21 cellular contexts compared by ENCODE assay signal in the genomic region with DNA sequence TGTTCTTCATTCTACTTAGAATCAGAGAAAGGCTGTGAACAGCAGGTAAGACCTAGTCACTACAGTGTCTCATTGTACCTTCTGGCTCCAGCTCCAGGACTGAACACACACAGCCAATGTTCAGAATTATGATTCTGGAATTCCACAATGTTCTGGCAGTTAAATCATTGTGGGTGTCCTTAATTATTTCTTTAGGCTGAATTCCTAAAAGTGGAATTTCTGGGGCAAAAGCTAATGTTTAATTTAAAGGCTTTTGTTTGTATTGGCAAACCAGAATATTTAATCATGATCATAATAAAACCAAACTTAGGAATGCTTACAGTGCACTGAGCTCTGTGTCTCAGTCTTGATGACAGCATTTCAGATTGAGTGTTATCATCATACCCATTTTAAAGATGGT.
A peak's percentile ranks its signal among the peaks of the same experiment; 100 is the strongest.
DNase-seq lines count a peak whose midpoint lies in the region; ATAC-seq, FAIRE-seq and TF ChIP-seq lines count a peak whose summit lies in the region.
"Had no signal": no experiment of that assay in that cellular context is flagged by ENCODE, and none has a peak within 500 bp of the region (broad histone marks: within the 10 kb centered on the region; RNA-seq: fewer than 3 reads in every experiment).

No MANE protein-coding gene starts in this region.

- CTCF ChIA-PET in Panc1 (lab: Charles Lee): no interaction called here

- H3K4me1 ChIP-seq in Panc1 (ENCODE audit: control insufficient read depth, insufficient read depth, low read length) (no peaks in the 10 kb centered on the region), fibroblast of lung (ENCODE audit: control insufficient read depth, extremely low read depth, insufficient read depth, low read length) (peaks cover 2% of the 10 kb centered on the region), smooth muscle cell (ENCODE audit: low read depth) (peaks cover 5% of the 10 kb centered on the region)

- H4K20me1 ChIP-seq in fibroblast of lung (ENCODE audit: control insufficient read depth, extremely low read depth, insufficient read depth, low read length) (no peaks in the 10 kb centered on the region), smooth muscle cell (ENCODE audit: low read depth) (no peaks in the 10 kb centered on the region)

- intact Hi-C loops in Panc1 (cut with micrococcal nuclease; ENCODE audit: unreplicated experiment): no loop called here

- ATAC-seq in Panc1 (no peak), GM19023 (IDR thresholded peaks at IDR 0.05; ENCODE audit: unreplicated experiment) (no peak)

- DNase-seq in EL (peak; percentile 30), Panc1 (ENCODE audit: low read depth, low spot score) (no peak), fibroblast of lung (ENCODE audit: low read depth in 2 of 2) (peak; percentile 50 to 67), smooth muscle cell (lab: John Stamatoyannopoulos, UW; ENCODE audit: unreplicated experiment) (no peak), NCI-H1417 treated with DMSO at 0.1 percent for 48 hours (lab: John Stamatoyannopoulos, UW) (no peak), GM12891 (ENCODE audit: insufficient read length, low spot score) (no peak)
- DNase-seq: ACHN, AML-193, DND-41, GF-D8, GOT3, KBM-7, MV-4-11, NCI-H187, NCI-H226, NCI-H524, NCI-H82, OCI-M1, SIG-M5 had no signal

- H3K4me3 ChIP-seq in Panc1 (ENCODE audit: low read depth in 2 of 2, low read length in 2 of 2) (no peak overlapping the region), fibroblast of lung (replicated peaks in 1 of 4; ENCODE audit: control extremely low read depth in 1 of 4, insufficient read depth in 1 of 4, low read depth in 3 of 4, low read length in 4 of 4) (no peak overlapping the region), smooth muscle cell (no peak overlapping the region)

- H3K9me3 ChIP-seq in Panc1 (ENCODE audit: control insufficient read depth, insufficient read depth, low read depth, low read length) (no peaks in the 10 kb centered on the region), fibroblast of lung (ENCODE audit: control insufficient read depth, insufficient read depth, low read depth, low read length) (no peaks in the 10 kb centered on the region), smooth muscle cell (replicated peaks; ENCODE audit: low read depth) (no peaks in the 10 kb centered on the region)

- H3K4me2 ChIP-seq in fibroblast of lung (ENCODE audit: extremely low read depth, insufficient read depth, low read length) (peak overlapping the region; percentile 15), smooth muscle cell (peak overlapping the region; percentile 10)

- peaks cover 6% of the 10 kb centered on the region for H3F3A ChIP-seq in smooth muscle cell (ENCODE audit: low read depth)

- no peak for TF ChIP-seq POLR2A in GM12891 (IDR thresholded peaks at IDR 0.05; ENCODE audit: low read depth, low read length)

- H3K27me3 ChIP-seq in Panc1 (ENCODE audit: control insufficient read depth, insufficient read depth, low read length): no peaks in the 10 kb centered on the region
- no peaks in the 10 kb centered on the region for H3K27me3 ChIP-seq in fibroblast of lung (ENCODE audit: control insufficient read depth, insufficient read depth, low read length)
- H3K27me3 ChIP-seq in smooth muscle cell (ENCODE audit: low read depth): no peaks in the 10 kb centered on the region

- H3K9ac ChIP-seq in fibroblast of lung (ENCODE audit: insufficient read depth, low read length) (no peak overlapping the region), smooth muscle cell (ENCODE audit: low read depth) (no peak overlapping the region)

- H3K79me2 ChIP-seq in fibroblast of lung (ENCODE audit: control insufficient read depth, insufficient read depth, low read length) (no peaks in the 10 kb centered on the region), smooth muscle cell (ENCODE audit: low read depth) (no peaks in the 10 kb centered on the region)

- no TSS peak for BruUV-seq in Panc1 (replicated peaks; lab: Mats Ljungman, UMichigan)

- 0 out of 2 replicates have a peak overlapping the region, but pooled peaks have one; percentile 7 for H3K27ac ChIP-seq in Panc1 (ENCODE audit: low read length)
- H3K27ac ChIP-seq in fibroblast of lung (ENCODE audit: insufficient read depth, low read length): no peak overlapping the region
- H3K27ac ChIP-seq in smooth muscle cell (ENCODE audit: low read depth): no peak overlapping the region
- H3K27ac ChIP-seq: RWPE1 had no signal

- no peak for FAIRE-seq in GM12891 (lab: Jason Lieb, UNC)

- in situ Hi-C loops in Panc1 (cut with HindIII; ENCODE audit: low pct_unique_long_range_greater_than_20kb, low sequenced_read_pairs): no loop called here

- no peak for TF ChIP-seq CTCF in Panc1 (IDR thresholded peaks at IDR 0.05)
- TF ChIP-seq CTCF in fibroblast of lung (conservative IDR thresholded peaks at IDR 0.05 in 1 of 2, IDR thresholded peaks at IDR 0.05 in 1 of 2; ENCODE audit: low read depth in 1 of 2, low read length in 2 of 2): no peak
- no peak for TF ChIP-seq CTCF in smooth muscle cell (IDR thresholded peaks at IDR 0.05; ENCODE audit: borderline replicate concordance, insufficient read depth, poor library complexity, severe bottlenecking)

- no peaks in the 10 kb centered on the region for H3K36me3 ChIP-seq in Panc1 (ENCODE audit: control insufficient read depth, insufficient read depth, low read length)
- no peaks in the 10 kb centered on the region for H3K36me3 ChIP-seq in fibroblast of lung (ENCODE audit: control insufficient read depth, insufficient read depth, low read length)
- no peaks in the 10 kb centered on the region for H3K36me3 ChIP-seq in smooth muscle cell (ENCODE audit: low read depth)

- POLR2A ChIA-PET in Panc1 (lab: Charles Lee): no interaction called here

- no peak overlapping the region for H2AFZ ChIP-seq in fibroblast of lung (ENCODE audit: low read length)
- no peak overlapping the region for H2AFZ ChIP-seq in smooth muscle cell (ENCODE audit: low read depth)

TF ChIP-seq in GM12891, 5 proteins besides CTCF, POLR2A, EP300 and RAD21:
- TF ChIP-seq PAX5 (IDR thresholded peaks at IDR 0.05; ENCODE audit: insufficient read depth, low read length, severe bottlenecking) (no peak), POLR2AphosphoS5 (IDR thresholded peaks at IDR 0.05; ENCODE audit: low read depth, low read length) (no peak), SPI1 (IDR thresholded peaks at IDR 0.05; ENCODE audit: low read depth, low read length) (no peak), POU2F2 (IDR thresholded peaks at IDR 0.05; ENCODE audit: low read depth, low read length) (no peak), TAF1 (IDR thresholded peaks at IDR 0.05; ENCODE audit: low read depth, low read length) (no peak)

Comparison
In these comparisons a context has a peak if more than half of its experiments do, and no peak if none do; other contexts are left out.
1. DNase-seq: peak in EL (single experiment) and fibroblast of lung (2 of 2); none in Panc1 (single experiment), smooth muscle cell (single experiment), NCI-H1417 treated with DMSO at 0.1 percent for 48 hours (single experiment) and GM12891 (single experiment).